ENCODE assay signal across 3 cellular contexts in genomic region chr3:67072640-67073039, GRCh38.
DNase-seq lines count a peak whose midpoint lies in the region; ATAC-seq, FAIRE-seq and TF ChIP-seq lines count a peak whose summit lies in the region.
"Not testable (repeated sequence)": the region's sequence is repeated elsewhere in the genome, so short reads cannot be mapped to it uniquely, and the experiment has no call there.

No MANE protein-coding gene starts in this region.

- H3K9me3 ChIP-seq in HEK293 (ENCODE audit: control insufficient read depth, insufficient read depth, low read depth, low read length); K562 (replicated peaks; ENCODE audit: control insufficient read depth, insufficient read depth, low read depth, low read length); mesenchymal stem cell (ENCODE audit: control insufficient read depth, low read length): not testable (repeated sequence)

- not testable (repeated sequence) for H3K4me1 ChIP-seq in HEK293 (ENCODE audit: control insufficient read depth, insufficient read depth, low read length); K562 (replicated peaks in 1 of 2; ENCODE audit: control insufficient read depth in 2 of 2, insufficient read depth in 2 of 2, low read length in 2 of 2); mesenchymal stem cell (ENCODE audit: control insufficient read depth, insufficient read depth, low read depth, low read length)

- CTCF ChIA-PET in HEK293 (lab: Yijun Ruan, JAX): interaction anchor here (0.6 to 0.9 kb wide), 2 partner anchors 42 to 100 kb away, joined by 3 read pairs; no protein-coding TSS in a partner anchor
- CTCF ChIA-PET in K562 (lab: Yijun Ruan, JAX; ENCODE audit: low intra/inter-chr PET ratio): not testable (repeated sequence)

- H3K9me1 ChIP-seq in K562 (ENCODE audit: control insufficient read depth, insufficient read depth, low read length): not testable (repeated sequence)

- not testable (repeated sequence) for BruUV-seq in K562 (replicated peaks; lab: Mats Ljungman, UMichigan)

- intact Hi-C loops in K562 (cut with micrococcal nuclease): not testable (repeated sequence)

- POLR2A ChIA-PET in HEK293 (lab: Yijun Ruan, JAX); K562 (lab: Yijun Ruan, JAX): not testable (repeated sequence)

- not testable (repeated sequence) for H3K36me3 ChIP-seq in HEK293 (ENCODE audit: control insufficient read depth in 2 of 2, insufficient read depth in 1 of 2, low read length in 2 of 2); K562 (ENCODE audit: control insufficient read depth, insufficient read depth, low read length); mesenchymal stem cell (ENCODE audit: control insufficient read depth in 1 of 2, insufficient read depth in 2 of 2, low read depth in 1 of 2, low read length in 2 of 2)

- H3K14ac ChIP-seq in mesenchymal stem cell (ENCODE audit: low read length in 2 of 2): not testable (repeated sequence)

- not testable (repeated sequence) for TF ChIP-seq CTCF in HEK293 (tag by site-specific recombination; IDR thresholded peaks at IDR 0.05); K562 (IDR thresholded peaks at IDR 0.05 in 2 of 3, conservative IDR thresholded peaks at IDR 0.05 in 1 of 3; ENCODE audit: insufficient read depth in 2 of 3, low read depth in 1 of 3, low read length in 3 of 3)

- not testable (repeated sequence) for H3K4me3 ChIP-seq in HEK293 (ENCODE audit: low read depth, low read length); K562; mesenchymal stem cell (ENCODE audit: insufficient read depth in 1 of 2, low read depth in 1 of 2, low read length in 2 of 2)

- TF ChIP-seq POLR2A in K562 (conservative IDR thresholded peaks at IDR 0.05): not testable (repeated sequence)

- H2BK12ac ChIP-seq in mesenchymal stem cell (ENCODE audit: low read length in 2 of 2): not testable (repeated sequence)

- not testable (repeated sequence) for H4K8ac ChIP-seq in mesenchymal stem cell (ENCODE audit: low read length)

- not testable (repeated sequence) for H3K23ac ChIP-seq in mesenchymal stem cell (ENCODE audit: low read length in 2 of 2)

- not testable (repeated sequence) for H3K9ac ChIP-seq in K562 (ENCODE audit: insufficient read depth in 1 of 2, low read depth in 2 of 2, low read length in 2 of 2); mesenchymal stem cell (ENCODE audit: low read length)

- TF ChIP-seq EP300 in K562 (IDR thresholded peaks at IDR 0.05; ENCODE audit: low read length): not testable (repeated sequence)

- H2BK120ac ChIP-seq in mesenchymal stem cell (ENCODE audit: low read depth, low read length): not testable (repeated sequence)

- H2BK5ac ChIP-seq in mesenchymal stem cell (ENCODE audit: low read depth, low read length, poor library complexity, severe bottlenecking): not testable (repeated sequence)

- H3K4me2 ChIP-seq in K562 (ENCODE audit: insufficient read depth, low read length); mesenchymal stem cell (ENCODE audit: low read length, poor library complexity, severe bottlenecking): not testable (repeated sequence)

- not testable (repeated sequence) for H3K79me1 ChIP-seq in mesenchymal stem cell (replicated peaks; ENCODE audit: low read length, poor library complexity, severe bottlenecking)

- H4K20me1 ChIP-seq in K562 (replicated peaks; ENCODE audit: control insufficient read depth, insufficient read depth, low read length): not testable (repeated sequence)

- not testable (repeated sequence) for H3K79me2 ChIP-seq in K562 (ENCODE audit: control insufficient read depth, insufficient read depth, low read length)

- H2AFZ ChIP-seq in K562 (ENCODE audit: low read depth, low read length): not testable (repeated sequence)
- H2AFZ ChIP-seq in mesenchymal stem cell (ENCODE audit: low read depth, low read length): peak overlapping the region; percentile 14

- in situ Hi-C loops in K562 (cut with MboI): not testable (repeated sequence)

- H3K18ac ChIP-seq in mesenchymal stem cell (ENCODE audit: low read depth in 1 of 2, low read length in 2 of 2): not testable (repeated sequence)

- H3K27me3 ChIP-seq in K562 (ENCODE audit: control insufficient read depth in 2 of 2, insufficient read depth in 2 of 2, low read length in 2 of 2); mesenchymal stem cell (ENCODE audit: control insufficient read depth in 1 of 2, insufficient read depth in 1 of 2, low read length in 2 of 2): not testable (repeated sequence)

- ATAC-seq in K562: not testable (repeated sequence)

- H3K4ac ChIP-seq in mesenchymal stem cell (ENCODE audit: low read depth in 1 of 2, low read length in 2 of 2): not testable (repeated sequence)

- not testable (repeated sequence) for DNase-seq in K562 (ENCODE audit: extremely low read depth in 1 of 4, low spot score in 3 of 4); mesenchymal stem cell

- H2AK5ac ChIP-seq in mesenchymal stem cell (ENCODE audit: low read length, severe bottlenecking): not testable (repeated sequence)

- H4K91ac ChIP-seq in mesenchymal stem cell (ENCODE audit: low read length): not testable (repeated sequence)

- TF ChIP-seq RAD21 in K562 (CRISPR knock-in tag; conservative IDR thresholded peaks at IDR 0.05 in 1 of 2, IDR thresholded peaks at IDR 0.05 in 1 of 2): not testable (repeated sequence)

- FAIRE-seq in K562 (lab: Jason Lieb, UNC): not testable (repeated sequence)

- H2BK15ac ChIP-seq in mesenchymal stem cell (ENCODE audit: low read depth, poor library complexity, severe bottlenecking): not testable (repeated sequence)

- not testable (repeated sequence) for H3K27ac ChIP-seq in HEK293 (ENCODE audit: extremely low read depth, low read depth, low read length); K562 (ENCODE audit: extremely low read depth, low read depth, low read length); mesenchymal stem cell (ENCODE audit: low read length, poor library complexity, severe bottlenecking)

- 6% methylated on average over 2 of the region's 2 CpGs for WGBS in K562 (ENCODE audit: insufficient coverage, low coverage, missing lambda C conversion rate)
- WGBS in mesenchymal stem cell: 88% methylated on average over 1 of the region's 2 CpGs

TF ChIP-seq in HEK293, 187 proteins besides CTCF, POLR2A, EP300 and RAD21:
- peak; percentile 70 for TF ChIP-seq ZNF146 (tag by site-specific recombination; IDR thresholded peaks at IDR 0.05)

TF ChIP-seq in K562, 482 proteins besides CTCF, POLR2A, EP300 and RAD21:
- TF ChIP-seq RBM25 (IDR thresholded peaks at IDR 0.05; ENCODE audit: low read depth, low read length, severe bottlenecking) (peak; percentile 62), ZNF146 (CRISPR knock-in tag; IDR thresholded peaks at IDR 0.05; ENCODE audit: unreplicated experiment) (peak; percentile 82)
